Comparison of ENCODE assay signal across 23 cellular contexts in the genomic region with DNA sequence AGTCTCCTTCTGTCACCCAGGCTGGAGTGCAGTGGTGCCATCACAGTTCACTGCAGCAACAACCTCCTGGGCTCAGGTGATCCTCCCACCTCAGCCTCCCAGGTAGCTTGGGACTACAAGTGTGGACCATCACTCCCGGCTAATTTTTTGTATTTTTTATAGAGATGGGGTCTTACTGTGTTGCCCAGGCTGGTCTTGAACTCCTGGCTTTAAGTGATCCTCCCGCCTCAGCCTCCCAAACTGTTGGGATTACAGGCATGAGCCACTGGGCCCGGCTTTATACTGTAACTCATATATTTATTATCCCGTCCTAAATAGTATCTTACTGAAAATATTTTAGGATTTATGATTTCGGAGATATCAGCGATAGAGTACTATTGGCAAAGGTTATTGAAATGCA. TPM values are rescaled to one million over a fixed set of nuclear protein-coding genes. Genes with fewer than 3 reads are reported as not detected.
DNase-seq lines count a peak whose midpoint lies in the region; ATAC-seq, FAIRE-seq and TF ChIP-seq lines count a peak whose summit lies in the region.
"Had no signal": no experiment of that assay in that cellular context is flagged by ENCODE, and none has a peak within 500 bp of the region (broad histone marks: within the 10 kb centered on the region; RNA-seq: fewer than 3 reads in every experiment).

No MANE protein-coding gene starts in this region.

- H3K36me3 ChIP-seq in CD8-positive, alpha-beta T cell (ENCODE audit: insufficient read depth, low read length), result peaks cover 26% of the 10 kb centered on the region
- H3K36me3 ChIP-seq in K562 (ENCODE audit: control insufficient read depth, insufficient read depth, low read length) (peaks cover 96% of the 10 kb centered on the region), sigmoid colon (peaks cover 5 to 28% (median 17%) of the 10 kb centered on the region in 4 donors), brain microvascular endothelial cell (replicated peaks) (peaks cover 38% of the 10 kb centered on the region)

- H3K4me2 ChIP-seq in K562 (ENCODE audit: insufficient read depth, low read length), result no peak overlapping the region

- no peak overlapping the region for H3K4me3 Mint-ChIP-seq in activated T-cell treated with anti-CD3 and anti-CD28 coated beads, Interleukin-2, amount 50 U/mL, for 24 hours
- H3K4me3 Mint-ChIP-seq in CD8-positive, alpha-beta T cell, result peak overlapping the region; percentile 35

- TF ChIP-seq EP300 in K562 (IDR thresholded peaks at IDR 0.05; ENCODE audit: low read length) (no peak), sigmoid colon (IDR thresholded peaks at IDR 0.05) (no peak)

- intact Hi-C loops in CD8-positive, alpha-beta T cell (cut with DNase I, micrococcal nuclease), result loop anchor here in 1 of 2 experiments (1.0 kb wide), 1 partner anchor 9 kb away; no protein-coding TSS in a partner anchor
- intact Hi-C loops in K562 (cut with micrococcal nuclease) (no loop called here), sigmoid colon (cut with DNase I) (no loop called here)

- no peak overlapping the region for H2AFZ ChIP-seq in K562 (ENCODE audit: low read depth, low read length)
- H2AFZ ChIP-seq: parathyroid adenoma had no signal

- no peak overlapping the region for H3K4me3 ChIP-seq in CD8-positive, alpha-beta T cell (ENCODE audit: low read depth, low read length)
- no peak overlapping the region for H3K4me3 ChIP-seq in K562
- no peak overlapping the region for H3K4me3 ChIP-seq in sigmoid colon
- H3K4me3 ChIP-seq in brain microvascular endothelial cell (ENCODE audit: low read depth, low read length), result no peak overlapping the region
- H3K4me3 ChIP-seq: colonic mucosa, GM12878, MG63 had no signal

- TF ChIP-seq POLR2A in K562 (conservative IDR thresholded peaks at IDR 0.05), result no peak
- no peak for TF ChIP-seq POLR2A in sigmoid colon (IDR thresholded peaks at IDR 0.05)

- H3K4me1 Mint-ChIP-seq in activated T-cell treated with anti-CD3 and anti-CD28 coated beads, Interleukin-2, amount 50 U/mL, for 24 hours (ENCODE audit: low read depth), result peaks cover 70% of the 10 kb centered on the region
- peaks cover 79% of the 10 kb centered on the region for H3K4me1 Mint-ChIP-seq in CD8-positive, alpha-beta T cell (ENCODE audit: low read depth)

- TF ChIP-seq RAD21 in K562 (CRISPR knock-in tag; conservative IDR thresholded peaks at IDR 0.05 in 1 of 2, IDR thresholded peaks at IDR 0.05 in 1 of 2), result no peak

- DNase-seq in activated T-cell treated with anti-CD3 and anti-CD28 coated beads, Interleukin-2, amount 50 U/mL, for 24 hours, result no peak
- DNase-seq in activated T-cell treated with anti-CD3 and anti-CD28 coated beads for 4 hours (no peak), K562 (ENCODE audit: extremely low read depth in 1 of 4, low spot score in 3 of 4) (no peak), sigmoid colon (no peak), activated gamma-delta T cell treated with Interleukin-2 at 50 U/mL for 16 hours (no peak), H4 (ENCODE audit: low spot score) (no peak), brain microvascular endothelial cell (no peak)
- no peak for DNase-seq in CD8-positive, alpha-beta T cell
- DNase-seq: activated CD4-positive, CD25-positive, alpha-beta regulatory T cell treated with anti-CD3 and anti-CD28 coated beads, Interleukin-2, amount 50 U/mL, for 72 hours; activated gamma-delta T cell; CD8-positive, alpha-beta memory T cell; colonic mucosa; DMS53; kidney; MG63; NCI-H1436 treated with DMSO at 0.1 percent for 48 hours; NCI-H774; stimulated activated CD4-positive, alpha-beta T cell treated with anti-CD3 and anti-CD28 coated beads, Interleukin-1b, Interleukin-23, amount 100 ng/mL, for 48 hours had no signal

- BruUV-seq in K562 (replicated peaks; lab: Mats Ljungman, UMichigan), result no TSS peak

- peaks cover 98% of the 10 kb centered on the region for H3K36me3 Mint-ChIP-seq in activated T-cell treated with anti-CD3 and anti-CD28 coated beads, Interleukin-2, amount 50 U/mL, for 24 hours (ENCODE audit: low read depth)
- H3K36me3 Mint-ChIP-seq in CD8-positive, alpha-beta T cell, result peaks cover 78% of the 10 kb centered on the region

- TF ChIP-seq CTCF in CD8-positive, alpha-beta T cell (IDR thresholded peaks at IDR 0.05), result no peak
- TF ChIP-seq CTCF in K562 (IDR thresholded peaks at IDR 0.05 in 2 of 3, conservative IDR thresholded peaks at IDR 0.05 in 1 of 3; ENCODE audit: insufficient read depth in 2 of 3, low read depth in 1 of 3, low read length in 3 of 3), result no peak
- no peak for TF ChIP-seq CTCF in sigmoid colon (IDR thresholded peaks at IDR 0.05)
- no peak for TF ChIP-seq CTCF in brain microvascular endothelial cell (IDR thresholded peaks at IDR 0.05; ENCODE audit: low read depth, low read length, missing control alignments)

- POLR2A ChIA-PET in CD8-positive, alpha-beta T cell (lab: Charles Lee), result no interaction called here
- POLR2A ChIA-PET in K562 (lab: Yijun Ruan, JAX), result interaction anchor here (3.5 kb wide), 1 partner anchor 9 kb away, joined by 18 read pairs; no protein-coding TSS in a partner anchor

- H3K27ac ChIP-seq in CD8-positive, alpha-beta T cell (ENCODE audit: low read depth, low read length), result no peak overlapping the region
- H3K27ac ChIP-seq in K562 (ENCODE audit: extremely low read depth, low read depth, low read length) (no peak overlapping the region), sigmoid colon (peak overlapping the region in 3 of 4 donors; percentile 50 to 76 (median 71)), brain microvascular endothelial cell (no peak overlapping the region)
- H3K27ac ChIP-seq: colonic mucosa, HL-60, parathyroid adenoma had no signal

- FAIRE-seq in K562 (lab: Jason Lieb, UNC), result no peak
- FAIRE-seq: GM12878, kidney, urothelium cell line had no signal

- in situ Hi-C loops in K562 (cut with MboI), result no loop called here
- in situ Hi-C loops in brain microvascular endothelial cell (cut with HindIII; ENCODE audit: low pct_ligation_motif_present, low sequenced_read_pairs), result loop anchor here (25.0 kb wide), 1 partner anchor 323 kb away; a partner anchor contains a TSS

- ATAC-seq in CD8-positive, alpha-beta T cell, result no peak
- ATAC-seq in K562, result no peak
- ATAC-seq: GM12878 had no signal

- H3K27me3 ChIP-seq in CD8-positive, alpha-beta T cell (ENCODE audit: insufficient read depth, low read length), result no peaks in the 10 kb centered on the region
- no peaks in the 10 kb centered on the region for H3K27me3 ChIP-seq in K562 (ENCODE audit: control insufficient read depth in 2 of 2, insufficient read depth in 2 of 2, low read length in 2 of 2)
- H3K27me3 ChIP-seq in sigmoid colon, result no peaks in the 10 kb centered on the region
- no peaks in the 10 kb centered on the region for H3K27me3 ChIP-seq in brain microvascular endothelial cell (replicated peaks)
- H3K27me3 ChIP-seq: colonic mucosa, MG63 had no signal

- no peaks in the 10 kb centered on the region for H3K27me3 Mint-ChIP-seq in activated T-cell treated with anti-CD3 and anti-CD28 coated beads, Interleukin-2, amount 50 U/mL, for 24 hours
- H3K27me3 Mint-ChIP-seq in CD8-positive, alpha-beta T cell (ENCODE audit: low read depth), result no peaks in the 10 kb centered on the region
- H3K27me3 Mint-ChIP-seq: CD8-positive, alpha-beta memory T cell; IgD-negative memory B cell had no signal

- H3K27ac Mint-ChIP-seq in activated T-cell treated with anti-CD3 and anti-CD28 coated beads, Interleukin-2, amount 50 U/mL, for 24 hours, result peak overlapping the region; percentile 79
- H3K27ac Mint-ChIP-seq in CD8-positive, alpha-beta T cell, result peak overlapping the region; percentile 52

- no peak overlapping the region for H3K9ac ChIP-seq in K562 (ENCODE audit: insufficient read depth in 1 of 2, low read depth in 2 of 2, low read length in 2 of 2)
- H3K9ac ChIP-seq: parathyroid adenoma had no signal

- peaks cover 63% of the 10 kb centered on the region for H3K4me1 ChIP-seq in CD8-positive, alpha-beta T cell (ENCODE audit: insufficient read depth, low read length)
- H3K4me1 ChIP-seq in K562 (replicated peaks in 1 of 2; ENCODE audit: control insufficient read depth in 2 of 2, insufficient read depth in 2 of 2, low read length in 2 of 2) (no peaks in the 10 kb centered on the region; a peak in 2 of 5 replicates), sigmoid colon (peaks cover 0 to 90% (median 83%) of the 10 kb centered on the region in 4 donors)

- CTCF ChIA-PET in CD8-positive, alpha-beta T cell (lab: Charles Lee), result interaction anchor here (0.8 to 2.7 kb wide), 2 partner anchors 9 to 116 kb away, joined by 3 to 7 read pairs; no protein-coding TSS in a partner anchor
- CTCF ChIA-PET in K562 (lab: Yijun Ruan, JAX; ENCODE audit: low intra/inter-chr PET ratio), result no interaction called here

- H4K20me1 ChIP-seq in K562 (replicated peaks; ENCODE audit: control insufficient read depth, insufficient read depth, low read length), result peaks cover 80% of the 10 kb centered on the region

- 87% methylated on average over 6 of the region's 6 CpGs for WGBS in K562 (ENCODE audit: insufficient coverage, low coverage, missing lambda C conversion rate)
- 86 to 89% methylated on average over 6 of the region's 6 CpGs for WGBS in sigmoid colon, 2 donors

- H3K9me3 ChIP-seq in CD8-positive, alpha-beta T cell (ENCODE audit: low read length), result no peaks in the 10 kb centered on the region
- H3K9me3 ChIP-seq in K562 (replicated peaks; ENCODE audit: control insufficient read depth, insufficient read depth, low read depth, low read length), result no peaks in the 10 kb centered on the region
- H3K9me3 ChIP-seq in sigmoid colon, result no peaks in the 10 kb centered on the region
- H3K9me3 ChIP-seq: colonic mucosa, MG63 had no signal

- H3K79me2 ChIP-seq in K562 (ENCODE audit: control insufficient read depth, insufficient read depth, low read length), result peaks cover 98% of the 10 kb centered on the region

- H3K9me3 Mint-ChIP-seq in activated T-cell treated with anti-CD3 and anti-CD28 coated beads, Interleukin-2, amount 50 U/mL, for 24 hours, result no peaks in the 10 kb centered on the region
- H3K9me3 Mint-ChIP-seq in CD8-positive, alpha-beta T cell, result no peaks in the 10 kb centered on the region
- H3K9me3 Mint-ChIP-seq: CD8-positive, alpha-beta memory T cell; IgD-negative memory B cell had no signal

- H3K9me1 ChIP-seq in K562 (ENCODE audit: control insufficient read depth, insufficient read depth, low read length), result no peaks in the 10 kb centered on the region

RNA-seq across cellular contexts. Expression of a gene that starts 10.9 kb away (rescaled TPM):
- total RNA-seq in CD8-positive, alpha-beta T cell, result 100 to 1,000 TPM; 330 to 357 TPM
- 135 and 180 TPM in 2 replicates for total RNA-seq in K562 (2011; cell fraction: chromatin; rRNA removed; ENCODE audit: low replicate concordance)
- 102 and 103 TPM in 2 replicates for total RNA-seq in K562 (2011; cell fraction: nucleolus; rRNA removed)
- total RNA-seq in K562 (2011; cell fraction: nucleoplasm; rRNA removed), result 156 and 188 TPM in 2 replicates
- total RNA-seq in K562 (2014; rRNA removed) (315 and 338 TPM in 2 replicates), K562 (2014; rRNA removed; fragmentation: Illumina TruSeq; extraction: Trizol) (262 and 319 TPM in 2 replicates), K562 (2015; rRNA removed; fragmentation: Illumina TruSeq; extraction: Trizol) (350 and 354 TPM in 2 replicates), K562 (2021) (408 and 416 TPM in 2 replicates), sigmoid colon (100 to 1,000 TPM; 201 to 274 (median 228) TPM)
- polyA plus RNA-seq in K562 (2011; rRNA removed) (346 and 435 TPM in 2 replicates), K562 (2014; fragmentation: Illumina TruSeq; extraction: Trizol) (319 and 334 TPM in 2 replicates), K562 (2014; fragmentation: Nextera tagmentation; extraction: Ambion mirVana) (10 to 100 TPM; 11.0 to 15.9 TPM), K562 (2014; rRNA removed) (369 and 425 TPM in 2 replicates), sigmoid colon (100 to 1,000 TPM; 196 to 258 (median 224) TPM)
- polyA plus RNA-seq in K562 (2011; cell fraction: cytosol; rRNA removed), result 391 and 403 TPM in 2 replicates
- 160 and 185 TPM in 2 replicates for polyA plus RNA-seq in K562 (2011; cell fraction: nucleus; rRNA removed)
- 372 and 407 TPM in 2 replicates for polyA plus RNA-seq in K562 (2012)
- 295 and 304 TPM in 2 replicates for polyA minus RNA-seq in K562 (2011; rRNA and poly(A)+ RNA removed)
- 159 and 193 TPM in 2 replicates for polyA minus RNA-seq in K562 (2011; cell fraction: cytosol; rRNA and poly(A)+ RNA removed)
- polyA minus RNA-seq in K562 (2011; cell fraction: nucleus; rRNA and poly(A)+ RNA removed), result 95.7 and 151 TPM in 2 replicates
- 219 and 223 TPM in 2 replicates for total RNA-seq in H4 (2014; rRNA removed; shearing (Covaris generic))

RNA-seq across cellular contexts. Expression of a gene that starts 24.8 kb away (rescaled TPM):
- total RNA-seq in CD8-positive, alpha-beta T cell, result 1 to 10 TPM; 1.3 to 1.4 TPM
- 1.1 and 2.4 TPM in 2 replicates for total RNA-seq in K562 (2011; cell fraction: chromatin; rRNA removed; ENCODE audit: low replicate concordance)
- total RNA-seq in K562 (2011; cell fraction: nucleolus; rRNA removed), result 0.39 and 1.8 TPM in 2 replicates
- total RNA-seq in K562 (2011; cell fraction: nucleoplasm; rRNA removed), result 1.1 and 1.5 TPM in 2 replicates
- total RNA-seq in K562 (2014; rRNA removed), result 0.29 and 0.45 TPM in 2 replicates
- 0.15 TPM in 1 of 2 replicates, not detected in the other for total RNA-seq in K562 (2014; rRNA removed; fragmentation: Illumina TruSeq; extraction: Trizol)
- total RNA-seq in K562 (2015; rRNA removed; fragmentation: Illumina TruSeq; extraction: Trizol), result 0.11 and 0.23 TPM in 2 replicates
- 0.29 and 0.58 TPM in 2 replicates for total RNA-seq in K562 (2021)
- polyA plus RNA-seq in K562 (2011; rRNA removed), result 0.24 and 0.65 TPM in 2 replicates
- 0.19 and 0.57 TPM in 2 replicates for polyA plus RNA-seq in K562 (2011; cell fraction: cytosol; rRNA removed)
- 0.18 and 0.64 TPM in 2 replicates for polyA plus RNA-seq in K562 (2011; cell fraction: nucleus; rRNA removed)
- 0.68 and 0.76 TPM in 2 replicates for polyA plus RNA-seq in K562 (2012)
- polyA plus RNA-seq in K562 (2014; fragmentation: Illumina TruSeq; extraction: Trizol), result 0.40 and 0.47 TPM in 2 replicates
- polyA plus RNA-seq in K562 (2014; fragmentation: Nextera tagmentation; extraction: Ambion mirVana), result under 1 TPM; 0.24 to 0.25 TPM
- polyA plus RNA-seq in K562 (2014; rRNA removed), result 0.24 and 0.78 TPM in 2 replicates
- polyA minus RNA-seq in K562 (2011; rRNA and poly(A)+ RNA removed), result 0.53 TPM in 1 of 2 replicates, not detected in the other
- polyA minus RNA-seq in K562 (2011; cell fraction: cytosol; rRNA and poly(A)+ RNA removed), result not detected in 2 replicates
- 0.54 TPM in 1 of 2 replicates, not detected in the other for polyA minus RNA-seq in K562 (2011; cell fraction: nucleus; rRNA and poly(A)+ RNA removed)
- total RNA-seq in sigmoid colon, result 10 to 100 TPM in 1 of 4 donors, 1 to 10 TPM in 3; 2.5 to 13.0 (median 4.4) TPM
- 10 to 100 TPM in 2 of 3 donors, 1 to 10 TPM in 1; 4.8 to 31.1 (median 16.2) TPM for polyA plus RNA-seq in sigmoid colon
- not detected in 2 replicates for total RNA-seq in H4 (2014; rRNA removed; shearing (Covaris generic))

Comparison
In these comparisons a context has a peak if more than half of its experiments do, and no peak if none do; other contexts are left out.
1. H3K27ac ChIP-seq: peak in sigmoid colon (3 of 4); none in CD8-positive, alpha-beta T cell (single experiment), K562 (single experiment) and brain microvascular endothelial cell (single experiment).